Comparison of ENCODE assay signal across 1 cellular context in genomic region chr6:32578962-32579361, GRCh38.
TF ChIP-seq lines count a peak whose summit lies in the region.

No MANE protein-coding gene starts in this region.

TF ChIP-seq in H1, 55 proteins besides CTCF, POLR2A, EP300 and RAD21:
- TF ChIP-seq ATF3 (IDR thresholded peaks at IDR 0.05; ENCODE audit: insufficient read depth, low read depth, low read length) (no peak), SP1 (IDR thresholded peaks at IDR 0.05; ENCODE audit: low read depth, low read length) (peak; percentile 30; the same call in 1 of the 2 replicates)
